In the genomic region with DNA sequence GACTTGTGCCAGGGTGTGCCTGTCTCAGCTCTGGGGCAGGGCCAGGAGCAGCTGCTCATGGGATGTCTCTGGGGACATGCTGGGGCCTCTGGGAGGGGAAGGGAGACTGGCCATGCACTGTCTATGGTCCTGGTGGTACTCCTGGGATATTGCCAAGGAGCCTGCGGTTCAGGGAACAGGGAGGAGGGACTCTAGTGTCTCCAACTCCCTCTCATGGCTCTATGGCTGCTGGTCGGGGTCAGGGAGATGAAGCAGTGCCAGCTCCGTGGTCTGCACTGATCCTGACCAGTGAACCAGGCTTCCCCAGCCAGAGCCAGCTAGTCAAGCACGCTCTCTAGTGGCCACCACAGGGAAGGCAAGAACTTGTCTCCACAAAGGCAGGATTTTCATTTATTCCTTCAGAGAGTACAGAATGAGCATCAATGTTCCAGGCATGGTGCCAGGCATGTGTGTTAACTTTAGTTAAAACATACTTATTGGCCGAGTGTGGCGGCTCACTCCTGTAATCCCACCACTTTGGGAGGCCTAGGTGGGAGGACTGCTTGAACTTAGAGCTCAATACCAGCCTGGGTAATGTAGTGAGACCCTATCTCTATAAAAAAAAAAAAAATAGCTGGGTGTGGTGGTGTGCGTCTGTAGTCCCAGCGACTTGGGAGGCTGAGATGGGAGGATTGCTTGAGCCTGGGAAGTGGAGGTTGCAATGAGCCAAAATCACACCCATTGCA, we compare ENCODE assay signal across 8 cellular contexts. TPM values are rescaled to one million over a fixed set of nuclear protein-coding genes. Genes with fewer than 3 reads are reported as not detected.
DNase-seq lines count a peak whose midpoint lies in the region; ATAC-seq and TF ChIP-seq lines count a peak whose summit lies in the region.

No MANE protein-coding gene starts in this region.

- H3K4me3 ChIP-seq in coronary artery (no peak overlapping the region), liver (ENCODE audit: low read depth in 1 of 3, low read length in 3 of 3) (no peak overlapping the region)

- TF ChIP-seq RAD21 in liver (IDR thresholded peaks at IDR 0.05): peak; percentile 98 to 99

- no peak overlapping the region for H3K9ac ChIP-seq in liver (ENCODE audit: low read depth in 1 of 2, low read length in 2 of 2)

- TF ChIP-seq CTCF in coronary artery (IDR thresholded peaks at IDR 0.05) (peak; percentile 89), liver (IDR thresholded peaks at IDR 0.05; ENCODE audit: low read depth, low read length, missing input control) (peak; percentile 96)

- WGBS in liver: 7% methylated on average over 8 of the region's 8 CpGs

- H3K9me3 ChIP-seq in liver (ENCODE audit: control insufficient read depth in 4 of 4, low read length in 3 of 4): no peaks in the 10 kb centered on the region

- ATAC-seq in HG03135 (IDR thresholded peaks at IDR 0.05; ENCODE audit: unreplicated experiment): no peak

- no peaks in the 10 kb centered on the region for H3K36me3 ChIP-seq in liver (ENCODE audit: control insufficient read depth in 4 of 4, insufficient read depth in 3 of 4, low read depth in 1 of 4, low read length in 3 of 4)

- DNase-seq in CD1c-positive myeloid dendritic cell (ENCODE audit: extremely low spot score) (peak; percentile 84), HK-2 (ENCODE audit: unreplicated experiment) (peak; percentile 66), NCI-H748 treated with DMSO at 0.1 percent for 48 hours (lab: John Stamatoyannopoulos, UW) (peak; percentile 67), coronary artery (ENCODE audit: low spot score) (peak; percentile 92)
- peak; percentile 56 to 58 for DNase-seq in activated CD4-positive, alpha-beta T cell treated with anti-CD3 and anti-CD28 coated beads for 4 hours
- peak; percentile 25 to 38 (median 37) for DNase-seq in stimulated activated CD4-positive, alpha-beta T cell treated with anti-CD3 and anti-CD28 coated beads, TNF-alpha, amount 100 ng/mL, for 4 hours (ENCODE audit: low read depth in 3 of 3)

- H3K4me1 ChIP-seq in liver (ENCODE audit: control insufficient read depth in 4 of 4, insufficient read depth in 4 of 4, low read length in 3 of 4): peaks cover 0 to 2% (median 0%) of the 10 kb centered on the region in 4 donors

- no peaks in the 10 kb centered on the region for H3K27me3 ChIP-seq in liver (ENCODE audit: control insufficient read depth in 4 of 4, insufficient read depth in 4 of 4, low read length in 3 of 4)

- H3K27ac ChIP-seq in coronary artery (peak overlapping the region in 1 of 2 donors; percentile 58), liver (ENCODE audit: low read depth in 1 of 2, low read length in 2 of 2) (no peak overlapping the region)

TF ChIP-seq in liver, 16 proteins besides CTCF, POLR2A, EP300 and RAD21:
- no peak for TF ChIP-seq YY1 (IDR thresholded peaks at IDR 0.05)
- TF ChIP-seq HNF4A (conservative IDR thresholded peaks at IDR 0.05): peak in 1 of 2 donors; percentile 15
- peak in 1 of 2 donors; percentile 11 for TF ChIP-seq RXRA (IDR thresholded peaks at IDR 0.05)
TF ChIP-seq in liver: peak in this region for 2.

RNA-seq across cellular contexts. Expression of a gene that starts 2.5 kb away (rescaled TPM):
- total RNA-seq in liver: 1 to 10 TPM; 1.3 to 1.6 TPM
- under 1 TPM; 0.22 to 0.85 TPM for polyA plus RNA-seq in liver

RNA-seq across cellular contexts. Expression of a gene that starts 19.8 kb away (rescaled TPM):
- total RNA-seq in liver: 100 to 1,000 TPM; 592 to 949 TPM
- polyA plus RNA-seq in liver: 1,000 to 10,000 TPM; 3,401 to 4,630 TPM

RNA-seq across cellular contexts. Expression of a gene that starts 30.3 kb away (rescaled TPM):
- 10 to 100 TPM in 1 of 2 donors, 1 to 10 TPM in 1; 5.0 to 41.6 TPM for total RNA-seq in liver
- 1 to 10 TPM; 2.1 to 5.8 TPM for polyA plus RNA-seq in liver

RNA-seq across cellular contexts. Expression of a gene that starts 56.3 kb away (rescaled TPM):
- 10 to 100 TPM in 1 of 2 donors, 1 to 10 TPM in 1; 8.3 to 13.6 TPM for total RNA-seq in liver
- polyA plus RNA-seq in liver: 10 to 100 TPM in 1 of 2 donors, 1 to 10 TPM in 1; 8.9 to 11.7 TPM

Comparison
In these comparisons a context has a peak if more than half of its experiments do, and no peak if none do; other contexts are left out.
1. DNase-seq: peak in every context shown above with its lines; median percentile 92 in coronary artery; 84 in CD1c-positive myeloid dendritic cell; 67 in NCI-H748 treated with DMSO at 0.1 percent for 48 hours; 66 in HK-2; 57 in activated CD4-positive, alpha-beta T cell treated with anti-CD3 and anti-CD28 coated beads for 4 hours; 37 in stimulated activated CD4-positive, alpha-beta T cell treated with anti-CD3 and anti-CD28 coated beads, TNF-alpha, amount 100 ng/mL, for 4 hours.